Comparison of ENCODE assay signal across 1 cellular context in genomic region chr11:96293109-96293508, GRCh38.
TF ChIP-seq lines count a peak whose summit lies in the region.

No MANE protein-coding gene starts in this region.

TF ChIP-seq in SK-N-SH, 30 proteins besides CTCF, POLR2A, EP300 and RAD21 (continued from another document):
- TF ChIP-seq, protein P1, sequence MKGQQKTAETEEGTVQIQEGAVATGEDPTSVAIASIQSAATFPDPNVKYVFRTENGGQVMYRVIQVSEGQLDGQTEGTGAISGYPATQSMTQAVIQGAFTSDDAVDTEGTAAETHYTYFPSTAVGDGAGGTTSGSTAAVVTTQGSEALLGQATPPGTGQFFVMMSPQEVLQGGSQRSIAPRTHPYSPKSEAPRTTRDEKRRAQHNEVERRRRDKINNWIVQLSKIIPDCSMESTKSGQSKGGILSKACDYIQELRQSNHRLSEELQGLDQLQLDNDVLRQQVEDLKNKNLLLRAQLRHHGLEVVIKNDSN (IDR thresholded peaks at IDR 0.05; ENCODE audit: borderline replicate concordance, low read depth): no peak
- TF ChIP-seq TCF12 (IDR thresholded peaks at IDR 0.05) (peak; percentile 45; the same call in 1 of the 2 replicates), RCOR1 (IDR thresholded peaks at IDR 0.05; ENCODE audit: low read length) (no peak)
